In the genomic region with DNA sequence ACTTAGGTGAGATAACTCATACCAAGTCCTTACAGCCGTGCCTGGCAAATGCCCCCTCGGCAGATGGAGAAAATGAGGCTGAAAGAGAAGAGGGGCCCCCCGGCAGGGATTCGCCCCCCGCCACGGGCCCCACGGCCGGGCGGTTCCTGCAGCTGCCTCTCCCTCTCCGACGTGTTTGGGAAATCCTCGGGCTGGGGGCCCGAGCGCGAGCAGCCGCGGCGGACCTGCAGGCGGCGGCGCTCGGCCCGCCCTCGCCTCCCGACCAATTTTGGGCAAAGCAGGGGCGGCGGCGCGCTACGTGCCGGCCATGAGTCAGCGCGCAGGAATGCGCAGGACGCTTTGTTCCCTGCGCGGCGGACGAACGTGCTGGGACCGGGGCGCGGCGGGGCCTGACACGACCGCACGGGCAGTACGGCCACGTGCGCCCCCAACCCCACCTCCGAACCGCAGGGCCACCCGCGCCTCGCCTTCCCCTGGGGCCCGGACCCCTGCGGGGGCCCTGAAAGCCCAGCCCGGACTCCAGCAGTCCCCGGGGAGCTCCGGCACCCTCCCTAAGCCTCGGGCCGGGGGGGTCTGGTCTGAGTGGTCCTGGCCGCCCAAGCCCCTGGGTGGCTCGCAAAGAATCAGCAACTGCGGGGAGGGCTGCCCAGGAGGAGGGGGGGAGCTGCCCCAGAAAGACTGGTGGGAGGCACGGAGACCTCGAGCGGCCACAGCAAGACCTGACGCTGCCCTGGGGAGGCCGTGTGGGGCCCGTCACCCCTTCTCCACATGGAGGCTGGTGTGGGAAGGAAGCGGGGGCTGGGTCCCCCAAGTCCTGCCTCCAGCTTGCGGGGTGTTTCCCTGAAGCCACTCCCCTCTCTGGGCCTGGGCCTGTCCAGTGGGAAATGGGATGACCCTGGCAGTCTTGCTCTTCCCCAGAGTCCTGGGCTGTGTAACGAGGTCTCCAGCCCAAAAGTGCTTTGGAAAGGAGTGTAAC, we compare ENCODE assay signal across 1 cellular context.
TF ChIP-seq lines count a peak whose summit lies in the region.

No MANE protein-coding gene starts in this region.

TF ChIP-seq in WTC11, 78 proteins besides CTCF, POLR2A, EP300 and RAD21 (continued from another document):
- TF ChIP-seq, protein P1, sequence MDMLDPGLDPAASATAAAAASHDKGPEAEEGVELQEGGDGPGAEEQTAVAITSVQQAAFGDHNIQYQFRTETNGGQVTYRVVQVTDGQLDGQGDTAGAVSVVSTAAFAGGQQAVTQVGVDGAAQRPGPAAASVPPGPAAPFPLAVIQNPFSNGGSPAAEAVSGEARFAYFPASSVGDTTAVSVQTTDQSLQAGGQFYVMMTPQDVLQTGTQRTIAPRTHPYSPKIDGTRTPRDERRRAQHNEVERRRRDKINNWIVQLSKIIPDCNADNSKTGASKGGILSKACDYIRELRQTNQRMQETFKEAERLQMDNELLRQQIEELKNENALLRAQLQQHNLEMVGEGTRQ (CRISPR knock-in tag; IDR thresholded peaks at IDR 0.05), result peak; percentile 54
- 0 out of 2 replicates have a peak, but pooled peaks have one; percentile 51 for TF ChIP-seq ELF4 (CRISPR knock-in tag; IDR thresholded peaks at IDR 0.05; ENCODE audit: low read depth)
- TF ChIP-seq MXD4 (CRISPR knock-in tag; IDR thresholded peaks at IDR 0.05; ENCODE audit: borderline replicate concordance), result no peak
- no peak for TF ChIP-seq ZNF317 (CRISPR knock-in tag; IDR thresholded peaks at IDR 0.05; ENCODE audit: borderline replicate concordance, low read depth)
- peak; percentile 94; the same call in 1 of the 2 replicates for TF ChIP-seq JUN (CRISPR knock-in tag; IDR thresholded peaks at IDR 0.05)
- TF ChIP-seq NR3C1 (CRISPR knock-in tag; conservative IDR thresholded peaks at IDR 0.05; ENCODE audit: low read depth), result no peak
- TF ChIP-seq HMGA2 (CRISPR knock-in tag; IDR thresholded peaks at IDR 0.05), result peak; percentile 40; the same call in 1 of the 2 replicates
- TF ChIP-seq OVOL2 (CRISPR knock-in tag; IDR thresholded peaks at IDR 0.05; ENCODE audit: borderline replicate concordance), result no peak
- TF ChIP-seq, protein P2, sequence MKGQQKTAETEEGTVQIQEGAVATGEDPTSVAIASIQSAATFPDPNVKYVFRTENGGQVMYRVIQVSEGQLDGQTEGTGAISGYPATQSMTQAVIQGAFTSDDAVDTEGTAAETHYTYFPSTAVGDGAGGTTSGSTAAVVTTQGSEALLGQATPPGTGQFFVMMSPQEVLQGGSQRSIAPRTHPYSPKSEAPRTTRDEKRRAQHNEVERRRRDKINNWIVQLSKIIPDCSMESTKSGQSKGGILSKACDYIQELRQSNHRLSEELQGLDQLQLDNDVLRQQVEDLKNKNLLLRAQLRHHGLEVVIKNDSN (CRISPR knock-in tag; IDR thresholded peaks at IDR 0.05), result peak; percentile 78
- TF ChIP-seq CREB1 (CRISPR knock-in tag; IDR thresholded peaks at IDR 0.05), result 0 out of 2 replicates have a peak, but pooled peaks have one; percentile 69
- no peak for TF ChIP-seq IRF2 (CRISPR knock-in tag; IDR thresholded peaks at IDR 0.05; ENCODE audit: borderline replicate concordance, low read depth)
- TF ChIP-seq, protein P3, sequence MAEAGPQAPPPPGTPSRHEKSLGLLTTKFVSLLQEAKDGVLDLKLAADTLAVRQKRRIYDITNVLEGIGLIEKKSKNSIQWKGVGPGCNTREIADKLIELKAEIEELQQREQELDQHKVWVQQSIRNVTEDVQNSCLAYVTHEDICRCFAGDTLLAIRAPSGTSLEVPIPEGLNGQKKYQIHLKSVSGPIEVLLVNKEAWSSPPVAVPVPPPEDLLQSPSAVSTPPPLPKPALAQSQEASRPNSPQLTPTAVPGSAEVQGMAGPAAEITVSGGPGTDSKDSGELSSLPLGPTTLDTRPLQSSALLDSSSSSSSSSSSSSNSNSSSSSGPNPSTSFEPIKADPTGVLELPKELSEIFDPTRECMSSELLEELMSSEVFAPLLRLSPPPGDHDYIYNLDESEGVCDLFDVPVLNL (CRISPR knock-in tag; IDR thresholded peaks at IDR 0.05; ENCODE audit: borderline replicate concordance, low read depth), result no peak; the same call in 1 of the 2 replicates
- TF ChIP-seq, protein P4, sequence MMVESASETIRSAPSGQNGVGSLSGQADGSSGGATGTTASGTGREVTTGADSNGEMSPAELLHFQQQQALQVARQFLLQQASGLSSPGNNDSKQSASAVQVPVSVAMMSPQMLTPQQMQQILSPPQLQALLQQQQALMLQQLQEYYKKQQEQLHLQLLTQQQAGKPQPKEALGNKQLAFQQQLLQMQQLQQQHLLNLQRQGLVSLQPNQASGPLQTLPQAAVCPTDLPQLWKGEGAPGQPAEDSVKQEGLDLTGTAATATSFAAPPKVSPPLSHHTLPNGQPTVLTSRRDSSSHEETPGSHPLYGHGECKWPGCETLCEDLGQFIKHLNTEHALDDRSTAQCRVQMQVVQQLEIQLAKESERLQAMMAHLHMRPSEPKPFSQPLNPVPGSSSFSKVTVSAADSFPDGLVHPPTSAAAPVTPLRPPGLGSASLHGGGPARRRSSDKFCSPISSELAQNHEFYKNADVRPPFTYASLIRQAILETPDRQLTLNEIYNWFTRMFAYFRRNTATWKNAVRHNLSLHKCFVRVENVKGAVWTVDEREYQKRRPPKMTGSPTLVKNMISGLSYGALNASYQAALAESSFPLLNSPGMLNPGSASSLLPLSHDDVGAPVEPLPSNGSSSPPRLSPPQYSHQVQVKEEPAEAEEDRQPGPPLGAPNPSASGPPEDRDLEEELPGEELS (CRISPR knock-in tag; IDR thresholded peaks at IDR 0.05), result 0 out of 2 replicates have a peak, but pooled peaks have one; percentile 66
- TF ChIP-seq ETV6 (CRISPR knock-in tag; IDR thresholded peaks at IDR 0.05), result no peak
- TF ChIP-seq ZNF219 (CRISPR knock-in tag; IDR thresholded peaks at IDR 0.05; ENCODE audit: borderline replicate concordance), result peak; percentile 93
- peak; percentile 98; the same call in 1 of the 2 replicates for TF ChIP-seq TEAD1 (CRISPR knock-in tag; IDR thresholded peaks at IDR 0.05)
